Comparison of ENCODE assay signal across 9 cellular contexts in genomic region chr6:138289739-138290138, GRCh38.
A peak's percentile ranks its signal among the peaks of the same experiment; 100 is the strongest.
DNase-seq lines count a peak whose midpoint lies in the region; ATAC-seq, FAIRE-seq and TF ChIP-seq lines count a peak whose summit lies in the region.
"Had no signal": no experiment of that assay in that cellular context is flagged by ENCODE, and none has a peak within 500 bp of the region (broad histone marks: within the 10 kb centered on the region; RNA-seq: fewer than 3 reads in every experiment).

No MANE protein-coding gene starts in this region.

- DNase-seq in COLO668 (lab: John Stamatoyannopoulos, UW; ENCODE audit: unreplicated experiment) (peak; percentile 7), GM13977 (ENCODE audit: low spot score) (peak; percentile 44), kidney (no peak), MG63 (no peak), NCI-H226 (no peak)
- no peak for DNase-seq in effector memory CD4-positive, alpha-beta T cell
- DNase-seq: hippocampal formation had no signal

- H3K79me2 ChIP-seq in OCI-LY3 (ENCODE audit: low read length), result no peaks in the 10 kb centered on the region

- intact Hi-C loops in kidney (cut with DNase I), result no loop called here

- H3K9ac ChIP-seq in OCI-LY3 (ENCODE audit: low read length) (no peak overlapping the region), kidney (ENCODE audit: low read length in 2 of 2) (no peak overlapping the region)

- H2AFZ ChIP-seq in OCI-LY3 (ENCODE audit: low read depth, low read length), result no peak overlapping the region

- in situ Hi-C loops in GM13977 (cut with MboI; ENCODE audit: low pct_unique_long_range_greater_than_20kb, low sequenced_read_pairs, unreplicated experiment), result loop anchor here (10.0 kb wide), 1 partner anchor 175 kb away; no protein-coding TSS in a partner anchor

- H3K4me1 ChIP-seq in OCI-LY3 (ENCODE audit: low read length) (no peaks in the 10 kb centered on the region), kidney (ENCODE audit: control insufficient read depth in 1 of 2, insufficient read depth in 1 of 2, low read depth in 1 of 2, low read length in 2 of 2) (no peaks in the 10 kb centered on the region)
- H3K4me1 ChIP-seq in effector memory CD4-positive, alpha-beta T cell (ENCODE audit: control insufficient read depth, insufficient read depth, low read length, poor library complexity, severe bottlenecking), result no peaks in the 10 kb centered on the region

- no peaks in the 10 kb centered on the region for H3K9me3 ChIP-seq in OCI-LY3 (ENCODE audit: insufficient read depth, low read length)
- H3K9me3 ChIP-seq in kidney (ENCODE audit: control insufficient read depth in 1 of 2, low read length in 2 of 2), result no peaks in the 10 kb centered on the region
- no peaks in the 10 kb centered on the region for H3K9me3 ChIP-seq in MG63
- H3K9me3 ChIP-seq in effector memory CD4-positive, alpha-beta T cell (ENCODE audit: control insufficient read depth, low read length), result no peaks in the 10 kb centered on the region

- H3K4me2 ChIP-seq in OCI-LY3 (ENCODE audit: low read length), result no peak overlapping the region

- H4K20me1 ChIP-seq in OCI-LY3 (ENCODE audit: insufficient read depth, low read length), result no peaks in the 10 kb centered on the region

- no peaks in the 10 kb centered on the region for H3K36me3 ChIP-seq in OCI-LY3 (replicated peaks; ENCODE audit: low read depth, low read length)
- no peaks in the 10 kb centered on the region for H3K36me3 ChIP-seq in kidney (ENCODE audit: control insufficient read depth in 1 of 2, insufficient read depth in 2 of 2, low read length in 2 of 2)
- peaks cover 19% of the 10 kb centered on the region for H3K36me3 ChIP-seq in MG63
- no peaks in the 10 kb centered on the region for H3K36me3 ChIP-seq in effector memory CD4-positive, alpha-beta T cell (ENCODE audit: control insufficient read depth, insufficient read depth, low read length)

- H3K27ac ChIP-seq in OCI-LY3 (ENCODE audit: low read length) (no peak overlapping the region), kidney (ENCODE audit: low read depth in 2 of 2, low read length in 2 of 2) (no peak overlapping the region)
- no peak overlapping the region for H3K27ac ChIP-seq in effector memory CD4-positive, alpha-beta T cell (ENCODE audit: insufficient read depth, low read length, poor library complexity, severe bottlenecking)

- no peak for ATAC-seq in GM18517 (IDR thresholded peaks at IDR 0.05; ENCODE audit: unreplicated experiment)

- TF ChIP-seq CTCF in GM13977 (IDR thresholded peaks at IDR 0.05; ENCODE audit: extremely low read depth, insufficient read depth, missing control alignments) (no peak), OCI-LY3 (IDR thresholded peaks at IDR 0.05; ENCODE audit: low read depth, low read length) (peak; percentile 15; the same call in 1 of the 2 replicates), kidney (IDR thresholded peaks at IDR 0.05; ENCODE audit: borderline replicate concordance, extremely low read depth, insufficient read depth) (peak; percentile 41)

- H3K27me3 ChIP-seq in OCI-LY3 (ENCODE audit: low read depth, low read length) (no peaks in the 10 kb centered on the region), MG63 (no peaks in the 10 kb centered on the region)
- H3K27me3 ChIP-seq in effector memory CD4-positive, alpha-beta T cell (replicated peaks; ENCODE audit: control insufficient read depth, insufficient read depth, low read length, poor library complexity, severe bottlenecking), result no peaks in the 10 kb centered on the region

- no peak for FAIRE-seq in kidney (lab: Jason Lieb, UNC)

- H3K4me3 ChIP-seq in OCI-LY3 (ENCODE audit: low read length), result no peak overlapping the region
- H3K4me3 ChIP-seq in kidney (ENCODE audit: low read length in 2 of 2), result no peak overlapping the region
- no peak overlapping the region for H3K4me3 ChIP-seq in MG63
- no peak overlapping the region for H3K4me3 ChIP-seq in effector memory CD4-positive, alpha-beta T cell (ENCODE audit: insufficient read depth, low read depth, low read length, poor library complexity, severe bottlenecking)

Comparison
In these comparisons a context has a peak if more than half of its experiments do, and no peak if none do; other contexts are left out.
1. DNase-seq: peak in COLO668 (single experiment) and GM13977 (single experiment); none in kidney (single experiment), MG63 (single experiment), NCI-H226 (single experiment) and effector memory CD4-positive, alpha-beta T cell (0 of 3).